Comparison of ENCODE assay signal across 1 cellular context in the genomic region with DNA sequence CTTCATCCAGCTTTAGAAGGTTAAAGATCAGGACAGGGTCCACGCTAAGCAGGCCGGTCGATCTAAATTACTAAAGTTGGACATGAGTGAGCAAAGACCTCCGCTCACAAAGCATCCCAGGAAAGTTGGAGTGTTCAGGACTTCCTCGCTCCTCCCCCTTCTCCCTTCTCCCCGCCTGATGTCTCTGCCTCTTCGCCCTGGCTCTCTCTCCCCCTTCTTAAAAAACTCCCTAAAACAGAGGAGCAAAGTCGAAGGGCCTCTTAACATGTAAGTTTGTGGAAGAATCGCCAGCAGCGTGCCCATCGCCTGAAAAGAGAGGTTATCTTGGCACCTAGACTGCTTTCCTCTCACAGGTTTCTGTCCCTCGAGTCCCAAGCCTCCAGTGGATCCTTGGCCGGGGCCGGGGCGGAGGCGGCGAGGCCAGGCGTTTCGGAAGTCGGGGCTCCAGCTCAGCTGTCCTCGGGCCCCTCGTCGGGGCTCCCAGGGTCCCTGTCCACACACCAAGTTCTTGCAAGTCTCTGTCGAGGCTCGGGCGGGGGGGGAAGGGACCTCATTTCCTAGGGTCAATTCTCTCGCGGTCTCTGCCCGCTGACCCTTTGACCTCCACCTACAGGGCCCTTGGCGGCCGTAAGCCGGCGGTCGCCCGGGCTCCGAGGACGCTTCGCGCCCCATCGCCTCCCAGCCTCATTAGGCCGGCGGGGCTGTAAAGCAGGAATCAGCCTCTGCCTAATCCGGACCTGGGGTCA.
TF ChIP-seq lines count a peak whose summit lies in the region.

No MANE protein-coding gene starts in this region.

TF ChIP-seq in WTC11, 78 proteins besides CTCF, POLR2A, EP300 and RAD21:
- TF ChIP-seq, protein P1, sequence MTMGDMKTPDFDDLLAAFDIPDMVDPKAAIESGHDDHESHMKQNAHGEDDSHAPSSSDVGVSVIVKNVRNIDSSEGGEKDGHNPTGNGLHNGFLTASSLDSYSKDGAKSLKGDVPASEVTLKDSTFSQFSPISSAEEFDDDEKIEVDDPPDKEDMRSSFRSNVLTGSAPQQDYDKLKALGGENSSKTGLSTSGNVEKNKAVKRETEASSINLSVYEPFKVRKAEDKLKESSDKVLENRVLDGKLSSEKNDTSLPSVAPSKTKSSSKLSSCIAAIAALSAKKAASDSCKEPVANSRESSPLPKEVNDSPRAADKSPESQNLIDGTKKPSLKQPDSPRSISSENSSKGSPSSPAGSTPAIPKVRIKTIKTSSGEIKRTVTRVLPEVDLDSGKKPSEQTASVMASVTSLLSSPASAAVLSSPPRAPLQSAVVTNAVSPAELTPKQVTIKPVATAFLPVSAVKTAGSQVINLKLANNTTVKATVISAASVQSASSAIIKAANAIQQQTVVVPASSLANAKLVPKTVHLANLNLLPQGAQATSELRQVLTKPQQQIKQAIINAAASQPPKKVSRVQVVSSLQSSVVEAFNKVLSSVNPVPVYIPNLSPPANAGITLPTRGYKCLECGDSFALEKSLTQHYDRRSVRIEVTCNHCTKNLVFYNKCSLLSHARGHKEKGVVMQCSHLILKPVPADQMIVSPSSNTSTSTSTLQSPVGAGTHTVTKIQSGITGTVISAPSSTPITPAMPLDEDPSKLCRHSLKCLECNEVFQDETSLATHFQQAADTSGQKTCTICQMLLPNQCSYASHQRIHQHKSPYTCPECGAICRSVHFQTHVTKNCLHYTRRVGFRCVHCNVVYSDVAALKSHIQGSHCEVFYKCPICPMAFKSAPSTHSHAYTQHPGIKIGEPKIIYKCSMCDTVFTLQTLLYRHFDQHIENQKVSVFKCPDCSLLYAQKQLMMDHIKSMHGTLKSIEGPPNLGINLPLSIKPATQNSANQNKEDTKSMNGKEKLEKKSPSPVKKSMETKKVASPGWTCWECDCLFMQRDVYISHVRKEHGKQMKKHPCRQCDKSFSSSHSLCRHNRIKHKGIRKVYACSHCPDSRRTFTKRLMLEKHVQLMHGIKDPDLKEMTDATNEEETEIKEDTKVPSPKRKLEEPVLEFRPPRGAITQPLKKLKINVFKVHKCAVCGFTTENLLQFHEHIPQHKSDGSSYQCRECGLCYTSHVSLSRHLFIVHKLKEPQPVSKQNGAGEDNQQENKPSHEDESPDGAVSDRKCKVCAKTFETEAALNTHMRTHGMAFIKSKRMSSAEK (CRISPR knock-in tag; IDR thresholded peaks at IDR 0.05; ENCODE audit: borderline replicate concordance) = 0 out of 2 replicates have a peak, but pooled peaks have one; percentile 10
- no peak for TF ChIP-seq FOXP1 (CRISPR knock-in tag; IDR thresholded peaks at IDR 0.05; ENCODE audit: borderline replicate concordance)
